ENCODE assay signal across 8 cellular contexts in genomic region chr20:31951203-31951529, GRCh38. TPM values are rescaled to one million over a fixed set of nuclear protein-coding genes. Genes with fewer than 3 reads are reported as not detected.
DNase-seq lines count a peak whose midpoint lies in the region; ATAC-seq lines count a peak whose summit lies in the region.

No MANE protein-coding gene starts in this region.

- peaks cover 7% of the 10 kb centered on the region for H3K4me1 ChIP-seq in HUES48 (ENCODE audit: control insufficient read depth, insufficient read depth, low read length)
- H3K4me1 ChIP-seq in iPS-18a (ENCODE audit: control insufficient read depth, low read depth, low read length), result peaks cover 5% of the 10 kb centered on the region

- peak overlapping the region; percentile 95 for H3K27ac Mint-ChIP-seq in activated T-helper 17 cell treated with anti-CD3 and anti-CD28 coated beads, Interleukin-2, amount 50 U/mL, for 72 hours
- H3K27ac Mint-ChIP-seq in stimulated activated memory B cell treated with anti-CD40 and anti-IgM and Interleukin-4, amounts not matched to agents 10 μg/mL and 1 μg/mL and 100 μg/mL, for 72 hours, result peak overlapping the region; percentile 96

- H3K9me3 ChIP-seq in HUES48 (ENCODE audit: control insufficient read depth, insufficient read depth, low read length), result no peaks in the 10 kb centered on the region
- no peaks in the 10 kb centered on the region for H3K9me3 ChIP-seq in iPS-18a (ENCODE audit: control insufficient read depth, low read depth, low read length)

- H3K4me3 ChIP-seq in HUES48 (ENCODE audit: low read depth, low read length), result peak overlapping the region; percentile 94
- H3K4me3 ChIP-seq in iPS-18a (ENCODE audit: low read length), result peak overlapping the region; percentile 92

- peaks cover 25% of the 10 kb centered on the region for H3K4me1 Mint-ChIP-seq in activated T-helper 17 cell treated with anti-CD3 and anti-CD28 coated beads, Interleukin-2, amount 50 U/mL, for 72 hours
- H3K4me1 Mint-ChIP-seq in stimulated activated memory B cell treated with anti-CD40 and anti-IgM and Interleukin-4, amounts not matched to agents 10 μg/mL and 1 μg/mL and 100 μg/mL, for 72 hours, result peaks cover 28% of the 10 kb centered on the region

- H3K27ac ChIP-seq in HUES48 (ENCODE audit: low read depth, low read length), result peak overlapping the region; percentile 73
- no peak overlapping the region for H3K27ac ChIP-seq in iPS-18a (ENCODE audit: low read length)

- no peak for ATAC-seq in activated T-helper 17 cell treated with anti-CD3 and anti-CD28 coated beads, Interleukin-2, amount 50 U/mL, for 72 hours (replicated peaks)
- no peak for ATAC-seq in stimulated activated memory B cell treated with anti-CD40 and anti-IgM and Interleukin-4, amounts not matched to agents 10 μg/mL and 1 μg/mL and 100 μg/mL, for 72 hours
- ATAC-seq in HG02798 (IDR thresholded peaks at IDR 0.05; ENCODE audit: poor library complexity, unreplicated experiment) (no peak), HG03439 (IDR thresholded peaks at IDR 0.05; ENCODE audit: unreplicated experiment) (no peak), GM18909 (IDR thresholded peaks at IDR 0.05; ENCODE audit: poor library complexity, unreplicated experiment) (no peak)

- H3K9ac ChIP-seq in HUES48 (ENCODE audit: low read depth, low read length) (peak overlapping the region; percentile 77), iPS-18a (ENCODE audit: low read length) (peak overlapping the region; percentile 79)

- no peak for DNase-seq in SHP77 (lab: John Stamatoyannopoulos, UW)

- H3K4me3 Mint-ChIP-seq in activated T-helper 17 cell treated with anti-CD3 and anti-CD28 coated beads, Interleukin-2, amount 50 U/mL, for 72 hours, result peak overlapping the region; percentile 87
- peak overlapping the region; percentile 97 for H3K4me3 Mint-ChIP-seq in stimulated activated memory B cell treated with anti-CD40 and anti-IgM and Interleukin-4, amounts not matched to agents 10 μg/mL and 1 μg/mL and 100 μg/mL, for 72 hours

- peaks cover 56% of the 10 kb centered on the region for H3K36me3 Mint-ChIP-seq in activated T-helper 17 cell treated with anti-CD3 and anti-CD28 coated beads, Interleukin-2, amount 50 U/mL, for 72 hours (ENCODE audit: low read depth)
- peaks cover 30% of the 10 kb centered on the region for H3K36me3 Mint-ChIP-seq in stimulated activated memory B cell treated with anti-CD40 and anti-IgM and Interleukin-4, amounts not matched to agents 10 μg/mL and 1 μg/mL and 100 μg/mL, for 72 hours

- H3K9me3 Mint-ChIP-seq in activated T-helper 17 cell treated with anti-CD3 and anti-CD28 coated beads, Interleukin-2, amount 50 U/mL, for 72 hours, result no peaks in the 10 kb centered on the region
- H3K9me3 Mint-ChIP-seq in stimulated activated memory B cell treated with anti-CD40 and anti-IgM and Interleukin-4, amounts not matched to agents 10 μg/mL and 1 μg/mL and 100 μg/mL, for 72 hours, result no peaks in the 10 kb centered on the region

- H3K36me3 ChIP-seq in HUES48 (ENCODE audit: control insufficient read depth, insufficient read depth, low read length) (peaks cover 44% of the 10 kb centered on the region), iPS-18a (ENCODE audit: control insufficient read depth, low read depth, low read length) (peaks cover 32% of the 10 kb centered on the region)

- H3K27me3 ChIP-seq in HUES48 (ENCODE audit: control insufficient read depth, insufficient read depth, low read length) (no peaks in the 10 kb centered on the region), iPS-18a (ENCODE audit: control insufficient read depth, insufficient read depth, low read length) (no peaks in the 10 kb centered on the region)

- H3K27me3 Mint-ChIP-seq in activated T-helper 17 cell treated with anti-CD3 and anti-CD28 coated beads, Interleukin-2, amount 50 U/mL, for 72 hours, result peaks cover 9% of the 10 kb centered on the region
- H3K27me3 Mint-ChIP-seq in stimulated activated memory B cell treated with anti-CD40 and anti-IgM and Interleukin-4, amounts not matched to agents 10 μg/mL and 1 μg/mL and 100 μg/mL, for 72 hours, result peaks cover 8% of the 10 kb centered on the region

RNA-seq across cellular contexts. Expression of gene PDRG1, which starts 0.7 kb away (rescaled TPM):
- 10 to 100 TPM; 13.1 to 19.1 TPM for total RNA-seq in activated T-helper 17 cell treated with anti-CD3 and anti-CD28 coated beads, Interleukin-2, amount 50 U/mL, for 72 hours

RNA-seq across cellular contexts. Expression of gene XKR7, which starts 16.8 kb away (rescaled TPM):
- under 1 TPM; 0.03 to 0.04 TPM for total RNA-seq in activated T-helper 17 cell treated with anti-CD3 and anti-CD28 coated beads, Interleukin-2, amount 50 U/mL, for 72 hours

RNA-seq across cellular contexts. Expression of gene CCM2L, which starts 59.1 kb away (rescaled TPM):
- not detected for total RNA-seq in activated T-helper 17 cell treated with anti-CD3 and anti-CD28 coated beads, Interleukin-2, amount 50 U/mL, for 72 hours
